In the genomic region with DNA sequence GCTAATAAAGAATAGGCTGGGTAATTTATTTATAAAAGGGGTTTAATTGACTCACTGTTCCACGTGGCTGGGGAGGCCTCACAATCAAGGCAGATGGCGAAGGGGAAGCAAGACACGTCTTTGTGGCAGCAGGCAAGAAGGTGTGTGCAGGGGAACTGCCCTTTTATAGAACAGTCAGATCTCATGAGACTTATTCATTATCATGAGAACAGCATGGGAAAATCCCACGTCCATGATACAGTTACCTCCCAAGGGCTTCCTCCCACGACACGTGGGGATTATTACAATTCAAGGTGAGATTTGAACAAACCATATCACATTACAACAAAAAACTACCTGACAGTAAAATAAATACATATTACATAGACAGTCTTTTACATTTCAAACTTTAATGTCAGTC, we compare ENCODE assay signal across 13 cellular contexts.
DNase-seq lines count a peak whose midpoint lies in the region; ATAC-seq and TF ChIP-seq lines count a peak whose summit lies in the region.
"Had no signal": no experiment of that assay in that cellular context is flagged by ENCODE, and none has a peak within 500 bp of the region (broad histone marks: within the 10 kb centered on the region; RNA-seq: fewer than 3 reads in every experiment).

No MANE protein-coding gene starts in this region.

- no peak for TF ChIP-seq CTCF in GM10266 (IDR thresholded peaks at IDR 0.05; ENCODE audit: control insufficient read depth, insufficient read depth, low read depth, missing control alignments)

- H3K4me3 ChIP-seq in HAP-1 = no peak overlapping the region
- H3K4me3 ChIP-seq: psoas muscle, tibial artery had no signal

- no peaks in the 10 kb centered on the region for H3K36me3 ChIP-seq in HAP-1 (replicated peaks)
- H3K36me3 ChIP-seq: tibial artery had no signal

- no peaks in the 10 kb centered on the region for H3K27me3 ChIP-seq in HAP-1 (ENCODE audit: low read depth)
- H3K27me3 ChIP-seq: tibial artery had no signal

- H3K9me3 ChIP-seq in HAP-1 = no peaks in the 10 kb centered on the region
- H3K9me3 ChIP-seq: psoas muscle, tibial artery had no signal

- ATAC-seq in GM19351 (IDR thresholded peaks at IDR 0.05; ENCODE audit: unreplicated experiment) = peak; percentile 61
- peak; percentile 52 for ATAC-seq in HG03342 (IDR thresholded peaks at IDR 0.05; ENCODE audit: unreplicated experiment)
- ATAC-seq in GM18502 (IDR thresholded peaks at IDR 0.05; ENCODE audit: poor library complexity, unreplicated experiment) = no peak
- ATAC-seq: activated CD4-positive, CD25-positive, alpha-beta regulatory T cell treated with anti-CD3 and anti-CD28 coated beads, Interleukin-2, amount 50 U/mL, for 24 hours; psoas muscle had no signal

- DNase-seq in GM10266 (ENCODE audit: extremely low spot score) (peak; percentile 39), SHP77 (lab: John Stamatoyannopoulos, UW) (peak; percentile 83), HAP-1 (ENCODE audit: low spot score in 2 of 2) (no peak), NOMO-1 treated with DMSO at 0.1 percent for 48 hours (lab: John Stamatoyannopoulos, UW; ENCODE audit: unreplicated experiment) (no peak), T-helper 9 cell (no peak)
- DNase-seq: CD4-positive, CD25-positive, alpha-beta regulatory T cell; hippocampal formation; psoas muscle; tibial artery had no signal

- H3K4me1 ChIP-seq in HAP-1 = peaks cover 13% of the 10 kb centered on the region
- H3K4me1 ChIP-seq: psoas muscle had no signal

- in situ Hi-C loops in HAP-1 (cut with MboI; ENCODE audit: low sequenced_read_pairs) = no loop called here

Comparison
In these comparisons a context has a peak if more than half of its experiments do, and no peak if none do; other contexts are left out.
1. DNase-seq: peak in GM10266 (single experiment) and SHP77 (2 of 2); none in HAP-1 (0 of 2), NOMO-1 treated with DMSO at 0.1 percent for 48 hours (single experiment) and T-helper 9 cell (single experiment).